20 cellular contexts compared by ENCODE assay signal in the genomic region with DNA sequence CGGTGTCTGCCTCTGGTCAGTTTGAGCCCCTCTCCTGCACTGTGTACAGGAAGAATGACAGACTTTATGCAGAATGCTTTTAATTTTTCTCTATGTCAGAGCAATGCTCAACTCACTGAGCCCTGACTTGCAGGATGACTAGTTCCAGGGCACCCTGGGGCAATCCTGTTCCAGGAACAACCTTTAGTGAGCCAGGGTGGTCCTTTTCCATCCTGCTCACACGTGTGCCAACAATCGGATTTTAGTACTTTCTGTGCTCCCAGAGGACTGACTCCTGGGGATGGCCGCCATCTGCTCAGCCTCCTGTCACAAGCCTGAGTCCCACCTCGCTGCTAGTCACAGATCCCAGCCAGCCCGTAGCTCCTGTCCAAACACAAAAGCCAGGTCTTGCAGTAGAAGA. TPM values are rescaled to one million over a fixed set of nuclear protein-coding genes. Genes with fewer than 3 reads are reported as not detected.
DNase-seq lines count a peak whose midpoint lies in the region; ATAC-seq and TF ChIP-seq lines count a peak whose summit lies in the region.
"Had no signal": no experiment of that assay in that cellular context is flagged by ENCODE, and none has a peak within 500 bp of the region (broad histone marks: within the 10 kb centered on the region; RNA-seq: fewer than 3 reads in every experiment).

No MANE protein-coding gene starts in this region.

- CTCF ChIA-PET in Panc1 (lab: Charles Lee): no interaction called here

- POLR2A ChIA-PET in Panc1 (lab: Charles Lee): interaction anchor here (0.6 kb wide), 1 partner anchor 10 kb away, joined by 3 read pairs; no protein-coding TSS in a partner anchor

- H3K36me3 ChIP-seq in Panc1 (ENCODE audit: control insufficient read depth, insufficient read depth, low read length): no peaks in the 10 kb centered on the region
- H3K36me3 ChIP-seq in right lobe of liver: no peaks in the 10 kb centered on the region
- H3K36me3 ChIP-seq in left ventricle myocardium inferior: no peaks in the 10 kb centered on the region

- DNase-seq in G401 (ENCODE audit: low spot score) (peak; percentile 68), Panc1 (ENCODE audit: low read depth, low spot score) (no peak), epithelial cell of esophagus (ENCODE audit: low read depth) (peak; percentile 77), right lobe of liver (no peak), left ventricle myocardium inferior (no peak), NCI-H187 (lab: John Stamatoyannopoulos, UW) (no peak), amniotic stem cell (lab: John Stamatoyannopoulos, UW) (no peak)
- DNase-seq: Calu3; CD4-positive, alpha-beta memory T cell; DND-41; GF-D8; GOT3; NCI-H1092; NCI-H146; NCI-H2081 treated with DMSO at 0.1 percent for 48 hours; NCI-H2227 treated with DMSO at 0.1 percent for 48 hours; NCI-H526; SIG-M5 had no signal

- TF ChIP-seq POLR2A in right lobe of liver (IDR thresholded peaks at IDR 0.05): no peak

- WGBS in right lobe of liver (ENCODE audit: insufficient coverage, low coverage, low lambda C conversion rate, missing lambda C conversion rate): 52% methylated on average over 4 of the region's 6 CpGs

- H3K4me3 ChIP-seq in Panc1 (ENCODE audit: low read depth in 2 of 2, low read length in 2 of 2): no peak overlapping the region
- H3K4me3 ChIP-seq in epithelial cell of esophagus (ENCODE audit: low read length): no peak overlapping the region
- H3K4me3 ChIP-seq in right lobe of liver: no peak overlapping the region
- H3K4me3 ChIP-seq in left ventricle myocardium inferior: no peak overlapping the region

- TF ChIP-seq CTCF in Panc1 (IDR thresholded peaks at IDR 0.05) (no peak), epithelial cell of esophagus (IDR thresholded peaks at IDR 0.05; ENCODE audit: insufficient read depth, low read depth, low read length, missing control alignments) (no peak), right lobe of liver (IDR thresholded peaks at IDR 0.05) (no peak), left ventricle myocardium inferior (IDR thresholded peaks at IDR 0.05; ENCODE audit: borderline replicate concordance) (no peak)

- H3K27ac ChIP-seq in Panc1 (ENCODE audit: low read length): no peak overlapping the region
- H3K27ac ChIP-seq in right lobe of liver: no peak overlapping the region
- H3K27ac ChIP-seq in left ventricle myocardium inferior (replicated peaks): no peak overlapping the region
- H3K27ac ChIP-seq: KMS-11 had no signal

- H3K9me3 ChIP-seq in Panc1 (ENCODE audit: control insufficient read depth, insufficient read depth, low read depth, low read length) (no peaks in the 10 kb centered on the region), right lobe of liver (no peaks in the 10 kb centered on the region), left ventricle myocardium inferior (replicated peaks) (peaks cover 9% of the 10 kb centered on the region)

- intact Hi-C loops in Panc1 (cut with micrococcal nuclease; ENCODE audit: unreplicated experiment): no loop called here
- intact Hi-C loops in right lobe of liver (cut with DNase I): no loop called here
- intact Hi-C loops in left ventricle myocardium inferior (cut with micrococcal nuclease): no loop called here

- no TSS peak for BruUV-seq in Panc1 (replicated peaks; lab: Mats Ljungman, UMichigan)

- H3K27me3 ChIP-seq in Panc1 (ENCODE audit: control insufficient read depth, insufficient read depth, low read length): no peaks in the 10 kb centered on the region
- H3K27me3 ChIP-seq in right lobe of liver: no peaks in the 10 kb centered on the region
- H3K27me3 ChIP-seq in left ventricle myocardium inferior (ENCODE audit: low read depth): peaks cover 26% of the 10 kb centered on the region

- in situ Hi-C loops in G401 (cut with HindIII; ENCODE audit: low sequenced_read_pairs): no loop called here
- in situ Hi-C loops in Panc1 (cut with HindIII; ENCODE audit: low pct_unique_long_range_greater_than_20kb, low sequenced_read_pairs): no loop called here

- no peaks in the 10 kb centered on the region for H3K4me1 ChIP-seq in Panc1 (ENCODE audit: control insufficient read depth, insufficient read depth, low read length)
- H3K4me1 ChIP-seq in right lobe of liver: no peaks in the 10 kb centered on the region
- H3K4me1 ChIP-seq in left ventricle myocardium inferior: no peaks in the 10 kb centered on the region

- ATAC-seq in Panc1 (0 out of 2 replicates have a peak, but pooled peaks have one; percentile 26), right lobe of liver (no peak)

RNA-seq across cellular contexts. Expression of gene ALDH1A3, which starts 48.2 kb away (rescaled TPM):
- total RNA-seq in G401 (2014; rRNA removed; shearing (Covaris generic)): not detected in 2 replicates
- total RNA-seq in Panc1 (2021; ENCODE audit: unreplicated experiment) (143 TPM), right lobe of liver (1 to 10 TPM; 1.6 to 7.8 (median 4.2) TPM), left ventricle myocardium inferior (2.9 TPM)
- polyA plus RNA-seq in Panc1 (2012; ENCODE audit: insufficient read length): 320 TPM
- total RNA-seq: CD4-positive, alpha-beta memory T cell; OCI-LY7 had no signal
- polyA plus RNA-seq: CD4-positive, alpha-beta memory T cell had no signal

Comparison
In these comparisons a context has a peak if more than half of its experiments do, and no peak if none do; other contexts are left out.
1. DNase-seq: peak in G401 (single experiment) and epithelial cell of esophagus (single experiment); none in Panc1 (single experiment), right lobe of liver (0 of 3), left ventricle myocardium inferior (single experiment), NCI-H187 (0 of 2) and amniotic stem cell (single experiment).
2. RNA of gene ALDH1A3, which starts 48.2 kb away (total RNA-seq): 143 TPM in Panc1 (single experiment); 1.6 to 7.8 TPM in right lobe of liver, 2.9 TPM in left ventricle myocardium inferior (single experiment) and not detected in G401; every median in the first group is over 10 times any median in the second.